ENCODE assay signal across 1 cellular context in the genomic region with DNA sequence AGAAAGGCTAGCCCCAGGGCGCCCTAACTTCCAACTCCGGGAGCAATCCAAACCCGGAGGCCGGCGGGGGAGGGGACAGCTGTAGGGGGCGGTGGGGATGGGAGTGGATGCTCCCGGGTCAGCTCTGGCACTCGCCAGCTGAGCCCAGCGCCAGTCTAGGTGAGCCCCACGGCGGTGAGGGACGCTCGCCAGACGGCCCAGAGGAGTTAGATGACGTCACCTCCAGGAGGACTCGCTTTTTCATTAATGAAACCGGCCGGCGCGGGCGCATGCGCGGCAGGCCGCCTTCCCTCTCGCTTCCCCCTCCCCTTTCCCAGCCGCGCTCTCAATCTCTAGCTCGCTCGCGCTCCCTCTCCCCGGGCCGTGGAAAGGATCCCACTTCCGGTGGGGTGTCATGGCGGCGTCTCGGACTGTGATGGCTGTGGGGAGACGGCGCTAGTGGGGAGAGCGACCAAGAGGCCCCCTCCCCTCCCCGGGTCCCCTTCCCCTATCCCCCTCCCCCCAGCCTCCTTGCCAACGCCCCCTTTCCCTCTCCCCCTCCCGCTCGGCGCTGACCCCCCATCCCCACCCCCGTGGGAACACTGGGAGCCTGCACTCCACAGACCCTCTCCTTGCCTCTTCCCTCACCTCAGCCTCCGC.
TF ChIP-seq lines count a peak whose summit lies in the region.

A gene with protein sequence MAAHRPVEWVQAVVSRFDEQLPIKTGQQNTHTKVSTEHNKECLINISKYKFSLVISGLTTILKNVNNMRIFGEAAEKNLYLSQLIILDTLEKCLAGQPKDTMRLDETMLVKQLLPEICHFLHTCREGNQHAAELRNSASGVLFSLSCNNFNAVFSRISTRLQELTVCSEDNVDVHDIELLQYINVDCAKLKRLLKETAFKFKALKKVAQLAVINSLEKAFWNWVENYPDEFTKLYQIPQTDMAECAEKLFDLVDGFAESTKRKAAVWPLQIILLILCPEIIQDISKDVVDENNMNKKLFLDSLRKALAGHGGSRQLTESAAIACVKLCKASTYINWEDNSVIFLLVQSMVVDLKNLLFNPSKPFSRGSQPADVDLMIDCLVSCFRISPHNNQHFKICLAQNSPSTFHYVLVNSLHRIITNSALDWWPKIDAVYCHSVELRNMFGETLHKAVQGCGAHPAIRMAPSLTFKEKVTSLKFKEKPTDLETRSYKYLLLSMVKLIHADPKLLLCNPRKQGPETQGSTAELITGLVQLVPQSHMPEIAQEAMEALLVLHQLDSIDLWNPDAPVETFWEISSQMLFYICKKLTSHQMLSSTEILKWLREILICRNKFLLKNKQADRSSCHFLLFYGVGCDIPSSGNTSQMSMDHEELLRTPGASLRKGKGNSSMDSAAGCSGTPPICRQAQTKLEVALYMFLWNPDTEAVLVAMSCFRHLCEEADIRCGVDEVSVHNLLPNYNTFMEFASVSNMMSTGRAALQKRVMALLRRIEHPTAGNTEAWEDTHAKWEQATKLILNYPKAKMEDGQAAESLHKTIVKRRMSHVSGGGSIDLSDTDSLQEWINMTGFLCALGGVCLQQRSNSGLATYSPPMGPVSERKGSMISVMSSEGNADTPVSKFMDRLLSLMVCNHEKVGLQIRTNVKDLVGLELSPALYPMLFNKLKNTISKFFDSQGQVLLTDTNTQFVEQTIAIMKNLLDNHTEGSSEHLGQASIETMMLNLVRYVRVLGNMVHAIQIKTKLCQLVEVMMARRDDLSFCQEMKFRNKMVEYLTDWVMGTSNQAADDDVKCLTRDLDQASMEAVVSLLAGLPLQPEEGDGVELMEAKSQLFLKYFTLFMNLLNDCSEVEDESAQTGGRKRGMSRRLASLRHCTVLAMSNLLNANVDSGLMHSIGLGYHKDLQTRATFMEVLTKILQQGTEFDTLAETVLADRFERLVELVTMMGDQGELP (N-terminal part only) (plus strand): TSS at position 378 of the 639 bp plus-strand sequence. CDS start 333 bp downstream, outside the sequence.

TF ChIP-seq in HepG2, 621 proteins besides CTCF, POLR2A, EP300 and RAD21 (continued from another document and continues in another):
- TF ChIP-seq, protein P1, sequence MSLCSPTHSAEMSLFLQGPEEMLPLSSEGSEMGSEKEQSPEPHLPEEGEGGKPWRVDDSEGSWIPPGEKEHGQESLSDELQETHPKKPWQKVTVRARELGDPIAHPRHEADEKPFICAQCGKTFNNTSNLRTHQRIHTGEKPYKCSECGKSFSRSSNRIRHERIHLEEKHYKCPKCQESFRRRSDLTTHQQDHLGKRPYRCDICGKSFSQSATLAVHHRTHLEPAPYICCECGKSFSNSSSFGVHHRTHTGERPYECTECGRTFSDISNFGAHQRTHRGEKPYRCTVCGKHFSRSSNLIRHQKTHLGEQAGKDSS (CRISPR knock-in tag; IDR thresholded peaks at IDR 0.05; ENCODE audit: borderline replicate concordance, low read depth): no peak; the same call in 1 of the 2 replicates
- TF ChIP-seq ZFY (CRISPR knock-in tag; IDR thresholded peaks at IDR 0.05): 0 out of 2 replicates have a peak, but pooled peaks have one; percentile 15
- TF ChIP-seq, protein P2, sequence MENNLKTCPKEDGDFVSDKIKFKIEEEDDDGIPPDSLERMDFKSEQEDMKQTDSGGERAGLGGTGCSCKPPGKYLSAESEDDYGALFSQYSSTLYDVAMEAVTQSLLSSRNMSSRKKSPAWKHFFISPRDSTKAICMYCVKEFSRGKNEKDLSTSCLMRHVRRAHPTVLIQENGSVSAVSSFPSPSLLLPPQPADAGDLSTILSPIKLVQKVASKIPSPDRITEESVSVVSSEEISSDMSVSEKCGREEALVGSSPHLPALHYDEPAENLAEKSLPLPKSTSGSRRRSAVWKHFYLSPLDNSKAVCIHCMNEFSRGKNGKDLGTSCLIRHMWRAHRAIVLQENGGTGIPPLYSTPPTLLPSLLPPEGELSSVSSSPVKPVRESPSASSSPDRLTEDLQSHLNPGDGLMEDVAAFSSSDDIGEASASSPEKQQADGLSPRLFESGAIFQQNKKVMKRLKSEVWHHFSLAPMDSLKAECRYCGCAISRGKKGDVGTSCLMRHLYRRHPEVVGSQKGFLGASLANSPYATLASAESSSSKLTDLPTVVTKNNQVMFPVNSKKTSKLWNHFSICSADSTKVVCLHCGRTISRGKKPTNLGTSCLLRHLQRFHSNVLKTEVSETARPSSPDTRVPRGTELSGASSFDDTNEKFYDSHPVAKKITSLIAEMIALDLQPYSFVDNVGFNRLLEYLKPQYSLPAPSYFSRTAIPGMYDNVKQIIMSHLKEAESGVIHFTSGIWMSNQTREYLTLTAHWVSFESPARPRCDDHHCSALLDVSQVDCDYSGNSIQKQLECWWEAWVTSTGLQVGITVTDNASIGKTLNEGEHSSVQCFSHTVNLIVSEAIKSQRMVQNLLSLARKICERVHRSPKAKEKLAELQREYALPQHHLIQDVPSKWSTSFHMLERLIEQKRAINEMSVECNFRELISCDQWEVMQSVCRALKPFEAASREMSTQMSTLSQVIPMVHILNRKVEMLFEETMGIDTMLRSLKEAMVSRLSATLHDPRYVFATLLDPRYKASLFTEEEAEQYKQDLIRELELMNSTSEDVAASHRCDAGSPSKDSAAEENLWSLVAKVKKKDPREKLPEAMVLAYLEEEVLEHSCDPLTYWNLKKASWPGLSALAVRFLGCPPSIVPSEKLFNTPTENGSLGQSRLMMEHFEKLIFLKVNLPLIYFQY (CRISPR knock-in tag; IDR thresholded peaks at IDR 0.05; ENCODE audit: borderline replicate concordance): no peak
- TF ChIP-seq, protein P3, sequence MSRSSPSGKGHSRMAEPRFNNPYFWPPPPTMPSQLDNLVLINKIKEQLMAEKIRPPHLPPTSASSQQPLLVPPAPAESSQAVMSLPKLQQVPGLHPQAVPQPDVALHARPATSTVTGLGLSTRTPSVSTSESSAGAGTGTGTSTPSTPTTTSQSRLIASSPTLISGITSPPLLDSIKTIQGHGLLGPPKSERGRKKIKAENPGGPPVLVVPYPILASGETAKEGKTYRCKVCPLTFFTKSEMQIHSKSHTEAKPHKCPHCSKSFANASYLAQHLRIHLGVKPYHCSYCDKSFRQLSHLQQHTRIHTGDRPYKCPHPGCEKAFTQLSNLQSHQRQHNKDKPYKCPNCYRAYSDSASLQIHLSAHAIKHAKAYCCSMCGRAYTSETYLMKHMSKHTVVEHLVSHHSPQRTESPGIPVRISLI (CRISPR knock-in tag; IDR thresholded peaks at IDR 0.05; ENCODE audit: borderline replicate concordance): no peak
- peak; percentile 44; the same call in 1 of the 2 replicates for TF ChIP-seq YEATS4 (CRISPR knock-in tag; IDR thresholded peaks at IDR 0.05; ENCODE audit: borderline replicate concordance)
- no peak for TF ChIP-seq U2AF2 (IDR thresholded peaks at IDR 0.05; ENCODE audit: low read depth, low read length)
- TF ChIP-seq, protein P4, sequence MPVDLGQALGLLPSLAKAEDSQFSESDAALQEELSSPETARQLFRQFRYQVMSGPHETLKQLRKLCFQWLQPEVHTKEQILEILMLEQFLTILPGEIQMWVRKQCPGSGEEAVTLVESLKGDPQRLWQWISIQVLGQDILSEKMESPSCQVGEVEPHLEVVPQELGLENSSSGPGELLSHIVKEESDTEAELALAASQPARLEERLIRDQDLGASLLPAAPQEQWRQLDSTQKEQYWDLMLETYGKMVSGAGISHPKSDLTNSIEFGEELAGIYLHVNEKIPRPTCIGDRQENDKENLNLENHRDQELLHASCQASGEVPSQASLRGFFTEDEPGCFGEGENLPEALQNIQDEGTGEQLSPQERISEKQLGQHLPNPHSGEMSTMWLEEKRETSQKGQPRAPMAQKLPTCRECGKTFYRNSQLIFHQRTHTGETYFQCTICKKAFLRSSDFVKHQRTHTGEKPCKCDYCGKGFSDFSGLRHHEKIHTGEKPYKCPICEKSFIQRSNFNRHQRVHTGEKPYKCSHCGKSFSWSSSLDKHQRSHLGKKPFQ (CRISPR knock-in tag; IDR thresholded peaks at IDR 0.05; ENCODE audit: insufficient replicate concordance): peak; percentile 13
- TF ChIP-seq, protein P5, sequence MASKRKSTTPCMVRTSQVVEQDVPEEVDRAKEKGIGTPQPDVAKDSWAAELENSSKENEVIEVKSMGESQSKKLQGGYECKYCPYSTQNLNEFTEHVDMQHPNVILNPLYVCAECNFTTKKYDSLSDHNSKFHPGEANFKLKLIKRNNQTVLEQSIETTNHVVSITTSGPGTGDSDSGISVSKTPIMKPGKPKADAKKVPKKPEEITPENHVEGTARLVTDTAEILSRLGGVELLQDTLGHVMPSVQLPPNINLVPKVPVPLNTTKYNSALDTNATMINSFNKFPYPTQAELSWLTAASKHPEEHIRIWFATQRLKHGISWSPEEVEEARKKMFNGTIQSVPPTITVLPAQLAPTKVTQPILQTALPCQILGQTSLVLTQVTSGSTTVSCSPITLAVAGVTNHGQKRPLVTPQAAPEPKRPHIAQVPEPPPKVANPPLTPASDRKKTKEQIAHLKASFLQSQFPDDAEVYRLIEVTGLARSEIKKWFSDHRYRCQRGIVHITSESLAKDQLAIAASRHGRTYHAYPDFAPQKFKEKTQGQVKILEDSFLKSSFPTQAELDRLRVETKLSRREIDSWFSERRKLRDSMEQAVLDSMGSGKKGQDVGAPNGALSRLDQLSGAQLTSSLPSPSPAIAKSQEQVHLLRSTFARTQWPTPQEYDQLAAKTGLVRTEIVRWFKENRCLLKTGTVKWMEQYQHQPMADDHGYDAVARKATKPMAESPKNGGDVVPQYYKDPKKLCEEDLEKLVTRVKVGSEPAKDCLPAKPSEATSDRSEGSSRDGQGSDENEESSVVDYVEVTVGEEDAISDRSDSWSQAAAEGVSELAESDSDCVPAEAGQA (IDR thresholded peaks at IDR 0.05; ENCODE audit: low read depth): no peak
- TF ChIP-seq, protein P5 (CRISPR knock-in tag; IDR thresholded peaks at IDR 0.05; ENCODE audit: borderline replicate concordance): 0 out of 2 replicates have a peak, but pooled peaks have one; percentile 23
- peak; percentile 90 for TF ChIP-seq GABPB1 (CRISPR knock-in tag; IDR thresholded peaks at IDR 0.05)
- TF ChIP-seq ZNF484 (CRISPR knock-in tag; IDR thresholded peaks at IDR 0.05; ENCODE audit: borderline replicate concordance, low read depth): no peak
- TF ChIP-seq ZNF780A (CRISPR knock-in tag; IDR thresholded peaks at IDR 0.05): no peak
- TF ChIP-seq KLF6 (CRISPR knock-in tag; IDR thresholded peaks at IDR 0.05): peak; percentile 69; the same call in 1 of the 2 replicates
- no peak for TF ChIP-seq MBD4 (IDR thresholded peaks at IDR 0.05; ENCODE audit: borderline replicate concordance, low read length)
- peak; percentile 100 for TF ChIP-seq ATF7 (IDR thresholded peaks at IDR 0.05)
- TF ChIP-seq ATF7 (CRISPR knock-in tag; IDR thresholded peaks at IDR 0.05): peak; percentile 97
- TF ChIP-seq NPAS2 (CRISPR knock-in tag; IDR thresholded peaks at IDR 0.05; ENCODE audit: borderline replicate concordance): no peak
- peak; percentile 22; the same call in 1 of the 2 replicates for TF ChIP-seq SPEN (CRISPR knock-in tag; IDR thresholded peaks at IDR 0.05; ENCODE audit: low read depth)
- TF ChIP-seq, protein P6, sequence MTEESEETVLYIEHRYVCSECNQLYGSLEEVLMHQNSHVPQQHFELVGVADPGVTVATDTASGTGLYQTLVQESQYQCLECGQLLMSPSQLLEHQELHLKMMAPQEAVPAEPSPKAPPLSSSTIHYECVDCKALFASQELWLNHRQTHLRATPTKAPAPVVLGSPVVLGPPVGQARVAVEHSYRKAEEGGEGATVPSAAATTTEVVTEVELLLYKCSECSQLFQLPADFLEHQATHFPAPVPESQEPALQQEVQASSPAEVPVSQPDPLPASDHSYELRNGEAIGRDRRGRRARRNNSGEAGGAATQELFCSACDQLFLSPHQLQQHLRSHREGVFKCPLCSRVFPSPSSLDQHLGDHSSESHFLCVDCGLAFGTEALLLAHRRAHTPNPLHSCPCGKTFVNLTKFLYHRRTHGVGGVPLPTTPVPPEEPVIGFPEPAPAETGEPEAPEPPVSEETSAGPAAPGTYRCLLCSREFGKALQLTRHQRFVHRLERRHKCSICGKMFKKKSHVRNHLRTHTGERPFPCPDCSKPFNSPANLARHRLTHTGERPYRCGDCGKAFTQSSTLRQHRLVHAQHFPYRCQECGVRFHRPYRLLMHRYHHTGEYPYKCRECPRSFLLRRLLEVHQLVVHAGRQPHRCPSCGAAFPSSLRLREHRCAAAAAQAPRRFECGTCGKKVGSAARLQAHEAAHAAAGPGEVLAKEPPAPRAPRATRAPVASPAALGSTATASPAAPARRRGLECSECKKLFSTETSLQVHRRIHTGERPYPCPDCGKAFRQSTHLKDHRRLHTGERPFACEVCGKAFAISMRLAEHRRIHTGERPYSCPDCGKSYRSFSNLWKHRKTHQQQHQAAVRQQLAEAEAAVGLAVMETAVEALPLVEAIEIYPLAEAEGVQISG (CRISPR knock-in tag; IDR thresholded peaks at IDR 0.05): peak; percentile 63
- no peak for TF ChIP-seq ZNF572 (CRISPR knock-in tag; IDR thresholded peaks at IDR 0.05)
- no peak for TF ChIP-seq RFXAP (CRISPR knock-in tag; IDR thresholded peaks at IDR 0.05; ENCODE audit: borderline replicate concordance)
- TF ChIP-seq KLF16 (CRISPR knock-in tag; IDR thresholded peaks at IDR 0.05): no peak; a peak in 1 of 4 replicates
- TF ChIP-seq MAFK (conservative IDR thresholded peaks at IDR 0.05 in 1 of 2, IDR thresholded peaks at IDR 0.05 in 1 of 2; ENCODE audit: low read length in 2 of 2): no peak
- TF ChIP-seq NFE2L1 (CRISPR knock-in tag; IDR thresholded peaks at IDR 0.05; ENCODE audit: borderline replicate concordance): no peak
- no peak; the same call in 1 of the 2 replicates for TF ChIP-seq ZNF543 (CRISPR knock-in tag; IDR thresholded peaks at IDR 0.05)
- no peak for TF ChIP-seq ONECUT2 (CRISPR knock-in tag; IDR thresholded peaks at IDR 0.05)
- TF ChIP-seq ZNF274 (CRISPR knock-in tag; IDR thresholded peaks at IDR 0.05): no peak
- no peak for TF ChIP-seq STAT5B (CRISPR knock-in tag; IDR thresholded peaks at IDR 0.05)
- 0 out of 2 replicates have a peak, but pooled peaks have one; percentile 13 for TF ChIP-seq ZNF143 (CRISPR knock-in tag; IDR thresholded peaks at IDR 0.05)
